ENCODE assay signal across 15 cellular contexts in the genomic region with DNA sequence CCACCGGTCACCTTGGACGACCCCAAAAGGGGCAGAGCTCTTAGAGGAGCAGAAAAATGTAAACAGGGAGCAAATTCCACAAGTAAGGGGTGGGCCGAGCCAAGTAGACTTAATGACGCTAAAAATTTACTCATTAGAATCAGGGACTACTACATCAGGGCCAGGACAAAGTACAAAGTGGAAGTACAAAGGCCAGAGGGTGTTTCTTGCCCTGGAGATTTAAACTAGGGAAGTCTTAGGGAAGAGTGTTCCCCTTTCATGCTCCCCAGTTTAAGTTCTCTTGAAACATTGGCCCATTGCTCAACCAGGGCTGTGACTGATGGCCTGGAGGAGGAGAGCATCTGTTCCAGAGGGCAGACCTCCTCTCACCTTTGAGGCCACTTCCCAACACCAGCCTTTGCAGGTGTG. TPM values are rescaled to one million over a fixed set of nuclear protein-coding genes. Genes with fewer than 3 reads are reported as not detected.
DNase-seq lines count a peak whose midpoint lies in the region; ATAC-seq, FAIRE-seq and TF ChIP-seq lines count a peak whose summit lies in the region.
"Had no signal": no experiment of that assay in that cellular context is flagged by ENCODE, and none has a peak within 500 bp of the region (broad histone marks: within the 10 kb centered on the region; RNA-seq: fewer than 3 reads in every experiment).

No MANE protein-coding gene starts in this region.

- H3K27me3 Mint-ChIP-seq in activated T-helper 17 cell treated with anti-CD3 and anti-CD28 coated beads, Interleukin-2, amount 50 U/mL, for 72 hours = no peaks in the 10 kb centered on the region

- H3K4me1 Mint-ChIP-seq in activated T-helper 17 cell treated with anti-CD3 and anti-CD28 coated beads, Interleukin-2, amount 50 U/mL, for 72 hours = peaks cover 32% of the 10 kb centered on the region
- H3K4me1 Mint-ChIP-seq: neural crest cell had no signal

- TF ChIP-seq POLR2A in H54 (IDR thresholded peaks at IDR 0.05; ENCODE audit: low read depth, low read length) = no peak

- no peak for ATAC-seq in activated T-helper 17 cell treated with anti-CD3 and anti-CD28 coated beads, Interleukin-2, amount 50 U/mL, for 72 hours (replicated peaks)
- ATAC-seq in stimulated activated naive CD8-positive, alpha-beta T cell treated with anti-CD3 and anti-CD28 coated beads, Interleukin-15, Interleukin-2, amounts not matched to agents 100 U/mL and 50 U/mL, for 24 hours = no peak

- peaks cover 53% of the 10 kb centered on the region for H3K36me3 Mint-ChIP-seq in activated T-helper 17 cell treated with anti-CD3 and anti-CD28 coated beads, Interleukin-2, amount 50 U/mL, for 72 hours (ENCODE audit: low read depth)

- H3K9me3 Mint-ChIP-seq in activated T-helper 17 cell treated with anti-CD3 and anti-CD28 coated beads, Interleukin-2, amount 50 U/mL, for 72 hours = no peaks in the 10 kb centered on the region
- H3K9me3 Mint-ChIP-seq: immature natural killer cell, neural crest cell had no signal

- FAIRE-seq in H54 (lab: Jason Lieb, UNC) = no peak

- DNase-seq in AG08396 (ENCODE audit: low spot score) (peak; percentile 18), HCEC 1CT (peak; percentile 31), medulla oblongata (ENCODE audit: extremely low spot score) (peak; percentile 28), H54 (ENCODE audit: insufficient read length, low spot score) (no peak)
- DNase-seq in stimulated activated CD4-positive, alpha-beta T cell treated with anti-CD3 and anti-CD28 coated beads, Interleukin-4, amount 100 ng/mL, for 24 hours = no peak
- no peak for DNase-seq in stimulated activated naive CD8-positive, alpha-beta T cell treated with anti-CD3 and anti-CD28 coated beads, Interleukin-15, Interleukin-2, amounts not matched to agents 100 U/mL and 50 U/mL, for 24 hours
- no peak for DNase-seq in stimulated activated CD4-positive, alpha-beta T cell treated with anti-CD3 and anti-CD28 coated beads, Interleukin-15, amount 100 ng/mL, for 24 hours
- DNase-seq: activated CD4-positive, alpha-beta T cell treated with anti-CD3 and anti-CD28 coated beads for 4 hours; activated gamma-delta T cell treated with Interleukin-2 at 50 U/mL for 16 hours; cerebellar nuclear complex; immature natural killer cell; NCI-H526 treated with DMSO at 0.1 percent for 48 hours; SK-N-SH had no signal

- peak overlapping the region; percentile 44 for H3K4me3 Mint-ChIP-seq in activated T-helper 17 cell treated with anti-CD3 and anti-CD28 coated beads, Interleukin-2, amount 50 U/mL, for 72 hours
- H3K4me3 Mint-ChIP-seq: immature natural killer cell, neural crest cell had no signal

- H3K27ac Mint-ChIP-seq in activated T-helper 17 cell treated with anti-CD3 and anti-CD28 coated beads, Interleukin-2, amount 50 U/mL, for 72 hours = peak overlapping the region; percentile 0

RNA-seq across cellular contexts. Expression of gene BACH1, which starts 48.6 kb away (rescaled TPM):
- total RNA-seq in activated T-helper 17 cell treated with anti-CD3 and anti-CD28 coated beads, Interleukin-2, amount 50 U/mL, for 72 hours = 10 to 100 TPM; 26.9 to 86.0 TPM

Comparison
In these comparisons a context has a peak if more than half of its experiments do, and no peak if none do; other contexts are left out.
1. DNase-seq: peak in AG08396 (single experiment), HCEC 1CT (single experiment) and medulla oblongata (single experiment); none in stimulated activated CD4-positive, alpha-beta T cell treated with anti-CD3 and anti-CD28 coated beads, Interleukin-4, amount 100 ng/mL, for 24 hours (single experiment), stimulated activated naive CD8-positive, alpha-beta T cell treated with anti-CD3 and anti-CD28 coated beads, Interleukin-15, Interleukin-2, amounts not matched to agents 100 U/mL and 50 U/mL, for 24 hours (single experiment), H54 (single experiment) and stimulated activated CD4-positive, alpha-beta T cell treated with anti-CD3 and anti-CD28 coated beads, Interleukin-15, amount 100 ng/mL, for 24 hours (single experiment).